In genomic region chr6:119314894-119315272, GRCh38 we compare ENCODE assay signal across 1 cellular context.
TF ChIP-seq lines count a peak whose summit lies in the region.

No MANE protein-coding gene starts in this region.

TF ChIP-seq in SK-N-SH, 30 proteins besides CTCF, POLR2A, EP300 and RAD21 (continued from another document):
- TF ChIP-seq TEAD4 (IDR thresholded peaks at IDR 0.05; ENCODE audit: borderline replicate concordance, insufficient read depth) (no peak), YY1 (IDR thresholded peaks at IDR 0.05; ENCODE audit: low read depth) (no peak)
